ENCODE assay signal across 23 cellular contexts in genomic region chr3:195877136-195877715, GRCh38. TPM values are rescaled to one million over a fixed set of nuclear protein-coding genes. Genes with fewer than 3 reads are reported as not detected.
DNase-seq lines count a peak whose midpoint lies in the region; ATAC-seq, FAIRE-seq and TF ChIP-seq lines count a peak whose summit lies in the region.
"Had no signal": no experiment of that assay in that cellular context is flagged by ENCODE, and none has a peak within 500 bp of the region (broad histone marks: within the 10 kb centered on the region; RNA-seq: fewer than 3 reads in every experiment).

No MANE protein-coding gene starts in this region.

- no peak for TF ChIP-seq POLR2A in gastrocnemius medialis (IDR thresholded peaks at IDR 0.05)

- no peak for DNase-seq in activated CD8-positive, alpha-beta T cell treated with anti-CD3 and anti-CD28 coated beads, Interleukin-2, amount 10 ng/mL, durations not matched to agents 7 days and 5 days
- DNase-seq in activated CD8-positive, alpha-beta T cell treated with anti-CD3 and anti-CD28 coated beads for 36 hours, result no peak
- no peak for DNase-seq in effector memory CD8-positive, alpha-beta T cell
- DNase-seq in gastrocnemius medialis, result no peak
- no peak for DNase-seq in frontal cortex (ENCODE audit: low spot score in 2 of 2)
- DNase-seq in stimulated activated naive CD4-positive, alpha-beta T cell (lab: John Stamatoyannopoulos, UW), result no peak
- DNase-seq in middle frontal gyrus (ENCODE audit: extremely low spot score, low spot score), result no peak
- DNase-seq: activated CD8-positive, alpha-beta memory T cell treated with anti-CD3 and anti-CD28 coated beads, Interleukin-2, amount 50 U/mL, for 4 hours; DMS53; immature natural killer cell; NCI-H1417; NCI-H748 treated with DMSO at 0.1 percent for 48 hours; stimulated activated CD4-positive, alpha-beta T cell treated with anti-CD3 and anti-CD28 coated beads, Interleukin-4, amount 100 ng/mL, for 1 hour; testis had no signal

- H3K4me3 ChIP-seq in gastrocnemius medialis, result no peak overlapping the region
- H3K4me3 ChIP-seq: heart left ventricle, lung, SK-N-MC, testis had no signal

- ATAC-seq in activated CD8-positive, alpha-beta T cell treated with anti-CD3 and anti-CD28 coated beads, Interleukin-2, amount 10 ng/mL, durations not matched to agents 7 days and 5 days, result peak; percentile 25
- ATAC-seq in activated CD8-positive, alpha-beta T cell treated with anti-CD3 and anti-CD28 coated beads for 36 hours, result no peak
- ATAC-seq in effector memory CD8-positive, alpha-beta T cell (replicated peaks), result no peak
- ATAC-seq in gastrocnemius medialis, result peak in 1 of 2 donors; percentile 4
- ATAC-seq: naive thymus-derived CD8-positive, alpha-beta T cell had no signal

- intact Hi-C loops in activated CD8-positive, alpha-beta T cell treated with anti-CD3 and anti-CD28 coated beads for 36 hours (cut with micrococcal nuclease), result no loop called here
- intact Hi-C loops in gastrocnemius medialis (cut with DNase I; ENCODE audit: low total_unique reads), result no loop called here

- TF ChIP-seq CTCF in activated CD8-positive, alpha-beta T cell treated with anti-CD3 and anti-CD28 coated beads for 36 hours (IDR thresholded peaks at IDR 0.05), result no peak
- no peak for TF ChIP-seq CTCF in gastrocnemius medialis (IDR thresholded peaks at IDR 0.05 in 4 of 5, conservative IDR thresholded peaks at IDR 0.05 in 1 of 5)

- FAIRE-seq in frontal cortex (lab: Jason Lieb, UNC), result no peak
- FAIRE-seq: small intestine had no signal

- H3K4me1 Mint-ChIP-seq in activated CD8-positive, alpha-beta T cell treated with anti-CD3 and anti-CD28 coated beads, Interleukin-2, amount 10 ng/mL, durations not matched to agents 7 days and 5 days (ENCODE audit: low read depth), result no peaks in the 10 kb centered on the region
- H3K4me1 Mint-ChIP-seq in activated CD8-positive, alpha-beta T cell treated with anti-CD3 and anti-CD28 coated beads for 36 hours (ENCODE audit: low read depth), result peaks cover 2% of the 10 kb centered on the region
- H3K4me1 Mint-ChIP-seq in IgD-negative memory B cell, result peaks cover 0 to 2% (median 0%) of the 10 kb centered on the region in 3 donors
- peaks cover 4 to 11% of the 10 kb centered on the region in 2 donors for H3K4me1 Mint-ChIP-seq in effector memory CD8-positive, alpha-beta T cell (ENCODE audit: low read depth in 2 of 2)
- H3K4me1 Mint-ChIP-seq: activated naive CD4-positive, alpha-beta T cell treated with anti-CD3 and anti-CD28 coated beads, Interleukin-2, amount 50 U/mL, for 24 hours; brain had no signal

- in situ Hi-C loops in gastrocnemius medialis (cut with MboI; ENCODE audit: low sequenced_read_pairs in 4 of 4), result no loop called here

- no peaks in the 10 kb centered on the region for H3K9me3 ChIP-seq in gastrocnemius medialis
- H3K9me3 ChIP-seq: heart left ventricle, testis had no signal

- CTCF ChIA-PET in activated CD8-positive, alpha-beta T cell treated with anti-CD3 and anti-CD28 coated beads, Interleukin-2, amount 10 ng/mL, durations not matched to agents 7 days and 5 days (lab: Charles Lee), result no interaction called here
- CTCF ChIA-PET in activated CD8-positive, alpha-beta T cell treated with anti-CD3 and anti-CD28 coated beads for 36 hours (lab: Charles Lee), result interaction anchor here (1.0 to 1.4 kb wide), 2 partner anchors 16 to 17 kb away, joined by 3 to 4 read pairs; no protein-coding TSS in a partner anchor

- POLR2A ChIA-PET in activated CD8-positive, alpha-beta T cell treated with anti-CD3 and anti-CD28 coated beads, Interleukin-2, amount 10 ng/mL, durations not matched to agents 7 days and 5 days (lab: Charles Lee), result no interaction called here
- POLR2A ChIA-PET in activated CD8-positive, alpha-beta T cell treated with anti-CD3 and anti-CD28 coated beads for 36 hours (lab: Charles Lee), result interaction anchor here (1.0 kb wide), 1 partner anchor 17 kb away, joined by 4 read pairs; no protein-coding TSS in a partner anchor

- peaks cover 23 to 42% of the 10 kb centered on the region in 2 donors for H3K4me1 ChIP-seq in gastrocnemius medialis
- H3K4me1 ChIP-seq: heart left ventricle had no signal

- H3K27me3 ChIP-seq in gastrocnemius medialis, result no peaks in the 10 kb centered on the region
- H3K27me3 ChIP-seq: heart left ventricle, testis had no signal

- peaks cover 0 to 28% of the 10 kb centered on the region in 2 donors for H3K36me3 ChIP-seq in gastrocnemius medialis

- H3K9me3 Mint-ChIP-seq in activated CD8-positive, alpha-beta T cell treated with anti-CD3 and anti-CD28 coated beads, Interleukin-2, amount 10 ng/mL, durations not matched to agents 7 days and 5 days (ENCODE audit: insufficient read depth), result no peaks in the 10 kb centered on the region
- H3K9me3 Mint-ChIP-seq in activated CD8-positive, alpha-beta T cell treated with anti-CD3 and anti-CD28 coated beads for 36 hours, result no peaks in the 10 kb centered on the region
- no peaks in the 10 kb centered on the region for H3K9me3 Mint-ChIP-seq in IgD-negative memory B cell
- no peaks in the 10 kb centered on the region for H3K9me3 Mint-ChIP-seq in effector memory CD8-positive, alpha-beta T cell
- H3K9me3 Mint-ChIP-seq: activated naive CD4-positive, alpha-beta T cell treated with anti-CD3 and anti-CD28 coated beads, Interleukin-2, amount 50 U/mL, for 24 hours; brain; CD4-positive, CD25-positive, alpha-beta regulatory T cell; immature natural killer cell; naive thymus-derived CD8-positive, alpha-beta T cell had no signal

- H3K27ac Mint-ChIP-seq in activated CD8-positive, alpha-beta T cell treated with anti-CD3 and anti-CD28 coated beads, Interleukin-2, amount 10 ng/mL, durations not matched to agents 7 days and 5 days, result peak overlapping the region; percentile 32
- no peak overlapping the region for H3K27ac Mint-ChIP-seq in activated CD8-positive, alpha-beta T cell treated with anti-CD3 and anti-CD28 coated beads for 36 hours
- peak overlapping the region in 2 of 3 donors; percentile 59 to 69 for H3K27ac Mint-ChIP-seq in IgD-negative memory B cell
- peak overlapping the region; percentile 46 to 92 for H3K27ac Mint-ChIP-seq in effector memory CD8-positive, alpha-beta T cell
- H3K27ac Mint-ChIP-seq: activated naive CD4-positive, alpha-beta T cell treated with anti-CD3 and anti-CD28 coated beads, Interleukin-2, amount 50 U/mL, for 24 hours had no signal

- H3K36me3 Mint-ChIP-seq in activated CD8-positive, alpha-beta T cell treated with anti-CD3 and anti-CD28 coated beads, Interleukin-2, amount 10 ng/mL, durations not matched to agents 7 days and 5 days (ENCODE audit: low read depth), result peaks cover 16% of the 10 kb centered on the region
- peaks cover 3% of the 10 kb centered on the region for H3K36me3 Mint-ChIP-seq in activated CD8-positive, alpha-beta T cell treated with anti-CD3 and anti-CD28 coated beads for 36 hours (ENCODE audit: low read depth)
- H3K36me3 Mint-ChIP-seq in IgD-negative memory B cell, result no peaks in the 10 kb centered on the region
- H3K36me3 Mint-ChIP-seq in effector memory CD8-positive, alpha-beta T cell (ENCODE audit: insufficient read depth), result peaks cover 31% of the 10 kb centered on the region
- H3K36me3 Mint-ChIP-seq: activated naive CD4-positive, alpha-beta T cell treated with anti-CD3 and anti-CD28 coated beads, Interleukin-2, amount 50 U/mL, for 24 hours had no signal

- H3K27me3 Mint-ChIP-seq in activated CD8-positive, alpha-beta T cell treated with anti-CD3 and anti-CD28 coated beads, Interleukin-2, amount 10 ng/mL, durations not matched to agents 7 days and 5 days (ENCODE audit: low read depth), result no peaks in the 10 kb centered on the region
- no peaks in the 10 kb centered on the region for H3K27me3 Mint-ChIP-seq in activated CD8-positive, alpha-beta T cell treated with anti-CD3 and anti-CD28 coated beads for 36 hours
- no peaks in the 10 kb centered on the region for H3K27me3 Mint-ChIP-seq in IgD-negative memory B cell
- H3K27me3 Mint-ChIP-seq in effector memory CD8-positive, alpha-beta T cell, result no peaks in the 10 kb centered on the region
- H3K27me3 Mint-ChIP-seq: activated naive CD4-positive, alpha-beta T cell treated with anti-CD3 and anti-CD28 coated beads, Interleukin-2, amount 50 U/mL, for 24 hours; brain; CD4-positive, CD25-positive, alpha-beta regulatory T cell; naive thymus-derived CD8-positive, alpha-beta T cell had no signal

- peak overlapping the region; percentile 87 to 93 (median 92) for H3K27ac ChIP-seq in gastrocnemius medialis
- H3K27ac ChIP-seq: heart left ventricle, SK-N-MC, testis had no signal

- H3K4me3 Mint-ChIP-seq in activated CD8-positive, alpha-beta T cell treated with anti-CD3 and anti-CD28 coated beads, Interleukin-2, amount 10 ng/mL, durations not matched to agents 7 days and 5 days, result no peak overlapping the region
- H3K4me3 Mint-ChIP-seq in activated CD8-positive, alpha-beta T cell treated with anti-CD3 and anti-CD28 coated beads for 36 hours, result no peak overlapping the region
- H3K4me3 Mint-ChIP-seq in IgD-negative memory B cell, result no peak overlapping the region
- peak overlapping the region in 1 of 2 donors; percentile 6 for H3K4me3 Mint-ChIP-seq in effector memory CD8-positive, alpha-beta T cell
- H3K4me3 Mint-ChIP-seq: activated naive CD4-positive, alpha-beta T cell treated with anti-CD3 and anti-CD28 coated beads, Interleukin-2, amount 50 U/mL, for 24 hours; brain; CD4-positive, CD25-positive, alpha-beta regulatory T cell; immature natural killer cell; naive thymus-derived CD8-positive, alpha-beta T cell had no signal

RNA-seq across cellular contexts. Expression of gene TNK2, which starts 31.1 kb away (rescaled TPM):
- 100 to 1,000 TPM; 110 to 127 TPM for total RNA-seq in activated CD8-positive, alpha-beta T cell treated with anti-CD3 and anti-CD28 coated beads, Interleukin-2, amount 10 ng/mL, durations not matched to agents 7 days and 5 days
- 10 to 100 TPM; 41.9 to 43.0 TPM for total RNA-seq in activated CD8-positive, alpha-beta T cell treated with anti-CD3 and anti-CD28 coated beads for 36 hours
- polyA plus RNA-seq in IgD-negative memory B cell, result 6.1 TPM
- total RNA-seq in gastrocnemius medialis (10 to 100 TPM; 40.5 to 54.0 (median 49.3) TPM), frontal cortex (11.0 TPM)
